In genomic region chr6:158574800-158575199, GRCh38 we compare ENCODE assay signal across 24 cellular contexts.
"Had no signal": no experiment of that assay in that cellular context is flagged by ENCODE, and none has a peak within 500 bp of the region (broad histone marks: within the 10 kb centered on the region; RNA-seq: fewer than 3 reads in every experiment).

No MANE protein-coding gene starts in this region.

- H3K9me3 Mint-ChIP-seq: activated CD4-positive, alpha-beta memory T cell treated with anti-CD3 and anti-CD28 coated beads for 36 hours; naive thymus-derived CD8-positive, alpha-beta T cell; stimulated activated naive CD8-positive, alpha-beta T cell treated with anti-CD3 and anti-CD28 coated beads, Interleukin-15, amount 100 ng/mL, for 72 hours had no signal

- DNase-seq: activated B cell treated with CpG ODN at 0.5 μM for 24 hours; activated CD4-positive, alpha-beta memory T cell treated with anti-CD3 and anti-CD28 coated beads for 36 hours; activated CD4-positive, alpha-beta T cell treated with anti-CD3 and anti-CD28 coated beads for 36 hours; activated naive CD4-positive, alpha-beta T cell; activated T-cell treated with anti-CD3 and anti-CD28 coated beads, Interleukin-2, amount 50 U/mL, for 1 hour; brain microvascular endothelial cell; caudate nucleus; effector CD8-positive, alpha-beta T cell; hippocampal formation; left ventricle myocardium inferior; naive thymus-derived CD8-positive, alpha-beta T cell; ovary; right cardiac atrium; stimulated activated CD4-positive, alpha-beta T cell treated with anti-CD3 and anti-CD28 coated beads, Interleukin-12 subunit alpha, Interleukin-12 subunit beta, amount 100 ng/mL, for 4 hours; stimulated activated naive CD8-positive, alpha-beta T cell treated with anti-CD3 and anti-CD28 coated beads, Interleukin-15, amount 100 ng/mL, for 72 hours; T-helper 9 cell; transverse colon had no signal

- H3K4me1 Mint-ChIP-seq: mesothelial cell of epicardium had no signal

- H3K27me3 ChIP-seq: adrenal gland, ascending aorta, brain microvascular endothelial cell, esophagus muscularis mucosa, neutrophil, ovary, suprapubic skin, transverse colon had no signal

- H3K36me3 ChIP-seq: adrenal gland, left ventricle myocardium inferior, neutrophil, ovary, transverse colon had no signal

- ATAC-seq: activated CD4-positive, alpha-beta T cell treated with anti-CD3 and anti-CD28 coated beads for 36 hours; naive thymus-derived CD8-positive, alpha-beta T cell; right cardiac atrium; stimulated activated naive CD8-positive, alpha-beta T cell treated with anti-CD3 and anti-CD28 coated beads, Interleukin-15, amount 100 ng/mL, for 72 hours had no signal

- H3K4me3 ChIP-seq: adrenal gland, ascending aorta, esophagus muscularis mucosa, left ventricle myocardium inferior, ovary, suprapubic skin, transverse colon had no signal

- H3K4me1 ChIP-seq: ascending aorta had no signal

- H3K27ac ChIP-seq: adrenal gland, ascending aorta, brain microvascular endothelial cell, esophagus muscularis mucosa, left ventricle myocardium inferior, neutrophil, ovary, suprapubic skin, transverse colon had no signal

- H3K9me3 ChIP-seq: adrenal gland, ascending aorta, esophagus muscularis mucosa, left ventricle myocardium inferior, neutrophil, ovary, suprapubic skin, transverse colon had no signal

- H3K27ac Mint-ChIP-seq: activated B cell treated with CpG ODN at 0.5 μM for 24 hours; activated CD4-positive, alpha-beta memory T cell treated with anti-CD3 and anti-CD28 coated beads for 36 hours; activated CD4-positive, alpha-beta T cell treated with anti-CD3 and anti-CD28 coated beads for 36 hours; activated naive CD8-positive, alpha-beta T cell; mesothelial cell of epicardium; stimulated activated naive CD8-positive, alpha-beta T cell treated with anti-CD3 and anti-CD28 coated beads, Interleukin-15, amount 100 ng/mL, for 72 hours had no signal

- H3K4me3 Mint-ChIP-seq: activated B cell treated with CpG ODN at 0.5 μM for 24 hours; activated CD4-positive, alpha-beta memory T cell treated with anti-CD3 and anti-CD28 coated beads for 36 hours; activated CD4-positive, alpha-beta T cell treated with anti-CD3 and anti-CD28 coated beads for 36 hours; activated naive CD8-positive, alpha-beta T cell; mesothelial cell of epicardium; naive thymus-derived CD8-positive, alpha-beta T cell; stimulated activated naive CD8-positive, alpha-beta T cell treated with anti-CD3 and anti-CD28 coated beads, Interleukin-15, amount 100 ng/mL, for 72 hours had no signal

- H3K27me3 Mint-ChIP-seq: activated B cell treated with CpG ODN at 0.5 μM for 24 hours; activated CD4-positive, alpha-beta memory T cell treated with anti-CD3 and anti-CD28 coated beads for 36 hours; activated CD4-positive, alpha-beta T cell treated with anti-CD3 and anti-CD28 coated beads for 36 hours; activated naive CD8-positive, alpha-beta T cell; naive thymus-derived CD8-positive, alpha-beta T cell; stimulated activated naive CD8-positive, alpha-beta T cell treated with anti-CD3 and anti-CD28 coated beads, Interleukin-15, amount 100 ng/mL, for 72 hours had no signal
